23 cellular contexts compared by ENCODE assay signal in the genomic region with DNA sequence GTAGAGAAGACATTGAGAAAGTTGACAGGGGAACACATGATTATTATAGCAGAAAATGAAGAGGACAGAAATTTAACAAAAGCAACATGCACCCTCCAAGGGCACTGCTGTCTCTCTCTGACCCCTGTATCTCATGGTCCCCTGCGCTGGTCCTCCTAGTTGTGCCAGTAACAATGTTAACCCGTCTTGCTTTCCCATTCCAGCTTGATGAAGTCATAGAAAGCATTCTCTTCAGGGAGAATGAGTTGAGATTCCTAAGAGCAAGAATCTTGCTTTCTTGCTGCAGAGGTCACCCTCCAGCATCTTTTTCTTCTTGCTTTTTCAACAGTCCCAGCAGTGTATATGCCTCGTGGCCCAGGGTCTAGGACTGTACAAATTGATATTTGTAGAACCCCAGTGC.
DNase-seq lines count a peak whose midpoint lies in the region; ATAC-seq and TF ChIP-seq lines count a peak whose summit lies in the region.
"Had no signal": no experiment of that assay in that cellular context is flagged by ENCODE, and none has a peak within 500 bp of the region (broad histone marks: within the 10 kb centered on the region; RNA-seq: fewer than 3 reads in every experiment).

No MANE protein-coding gene starts in this region.

- WGBS in heart left ventricle, 4 donors = 41 to 52% (median 44%) methylated on average over 3 of the region's 3 CpGs

- no peaks in the 10 kb centered on the region for H3K9me3 ChIP-seq in heart left ventricle
- no peaks in the 10 kb centered on the region for H3K9me3 ChIP-seq in naive thymus-derived CD4-positive, alpha-beta T cell (ENCODE audit: control insufficient read depth in 2 of 3, low read length in 3 of 3)

- H3K27me3 Mint-ChIP-seq in osteocyte (ENCODE audit: unreplicated experiment) = no peaks in the 10 kb centered on the region
- peaks cover 0 to 8% (median 0%) of the 10 kb centered on the region in 5 donors for H3K27me3 Mint-ChIP-seq in naive thymus-derived CD4-positive, alpha-beta T cell

- TF ChIP-seq POLR2A in heart left ventricle (IDR thresholded peaks at IDR 0.05) = no peak

- no peak overlapping the region for H3K27ac ChIP-seq in heart left ventricle
- H3K27ac ChIP-seq in naive thymus-derived CD4-positive, alpha-beta T cell (ENCODE audit: low read depth, low read length) = no peak overlapping the region
- H3K27ac ChIP-seq: GM23248 had no signal

- H3K4me1 ChIP-seq in heart left ventricle = peaks cover 0 to 12% (median 0%) of the 10 kb centered on the region in 12 donors
- no peaks in the 10 kb centered on the region for H3K4me1 ChIP-seq in naive thymus-derived CD4-positive, alpha-beta T cell (ENCODE audit: control insufficient read depth in 2 of 2, insufficient read depth in 2 of 2, low read length in 2 of 2)

- H3K36me3 ChIP-seq in heart left ventricle = no peaks in the 10 kb centered on the region
- no peaks in the 10 kb centered on the region for H3K36me3 ChIP-seq in naive thymus-derived CD4-positive, alpha-beta T cell (ENCODE audit: control insufficient read depth in 2 of 3, insufficient read depth in 3 of 3, low read length in 3 of 3)

- POLR2A ChIA-PET in naive thymus-derived CD4-positive, alpha-beta T cell (lab: Charles Lee) = no interaction called here

- peak overlapping the region; percentile 10 for H3K27ac Mint-ChIP-seq in osteocyte (ENCODE audit: unreplicated experiment)
- H3K27ac Mint-ChIP-seq in naive thymus-derived CD4-positive, alpha-beta T cell = no peak overlapping the region
- H3K27ac Mint-ChIP-seq: H9, HFFc6 had no signal

- ATAC-seq in HG02840 (IDR thresholded peaks at IDR 0.05; ENCODE audit: low FRiP score, unreplicated experiment) (no peak), heart left ventricle (no peak)
- ATAC-seq in naive thymus-derived CD4-positive, alpha-beta T cell = no peak

- CTCF ChIA-PET in naive thymus-derived CD4-positive, alpha-beta T cell (lab: Charles Lee) = no interaction called here

- H3K4me3 ChIP-seq in cardiac fibroblast (replicated peaks in 1 of 2; ENCODE audit: low read depth in 2 of 2, low read length in 2 of 2) (no peak overlapping the region), heart left ventricle (no peak overlapping the region)
- no peak overlapping the region for H3K4me3 ChIP-seq in naive thymus-derived CD4-positive, alpha-beta T cell (ENCODE audit: low read length)
- H3K4me3 ChIP-seq: GM23248 had no signal

- H3K9me3 Mint-ChIP-seq in osteocyte (ENCODE audit: unreplicated experiment) = no peaks in the 10 kb centered on the region
- peaks cover 0 to 2% (median 0%) of the 10 kb centered on the region in 11 donors for H3K9me3 Mint-ChIP-seq in naive thymus-derived CD4-positive, alpha-beta T cell
- H3K9me3 Mint-ChIP-seq: H9, HFFc6 had no signal

- no peaks in the 10 kb centered on the region for H3K27me3 ChIP-seq in heart left ventricle
- H3K27me3 ChIP-seq in naive thymus-derived CD4-positive, alpha-beta T cell (ENCODE audit: control insufficient read depth in 2 of 2, insufficient read depth in 2 of 2, low read length in 2 of 2) = no peaks in the 10 kb centered on the region

- H3K4me1 Mint-ChIP-seq in osteocyte (ENCODE audit: unreplicated experiment) = peaks cover 33% of the 10 kb centered on the region
- H3K4me1 Mint-ChIP-seq in naive thymus-derived CD4-positive, alpha-beta T cell = no peaks in the 10 kb centered on the region
- H3K4me1 Mint-ChIP-seq: H9 had no signal

- intact Hi-C loops in heart left ventricle (cut with DNase I) = no loop called here
- intact Hi-C loops in naive thymus-derived CD4-positive, alpha-beta T cell (cut with micrococcal nuclease) = no loop called here

- DNase-seq in EH (ENCODE audit: low read depth) (peak; percentile 5), cardiac fibroblast (ENCODE audit: low read depth in 2 of 2) (peak; percentile 3 to 4), islet precursor cell (peak; percentile 60), osteocyte (ENCODE audit: extremely low spot score, unreplicated experiment) (no peak), heart left ventricle (no peak)
- DNase-seq in naive thymus-derived CD4-positive, alpha-beta T cell = no peak
- DNase-seq: 8988T, Calu3, DMS153, DND-41, GM23248, H9, HFFc6, NCI-H1048, NCI-H1417, NCI-H1694 treated with DMSO at 0.1 percent for 48 hours, NCI-H2081, NCI-H226, NCI-H510A, NCI-H69, Right ventricle myocardium superior, RPMI8226 had no signal

- no peaks in the 10 kb centered on the region for H3K36me3 Mint-ChIP-seq in osteocyte (ENCODE audit: unreplicated experiment)
- H3K36me3 Mint-ChIP-seq in naive thymus-derived CD4-positive, alpha-beta T cell = no peaks in the 10 kb centered on the region

- H3K4me3 Mint-ChIP-seq in osteocyte (ENCODE audit: unreplicated experiment) = no peak overlapping the region
- H3K4me3 Mint-ChIP-seq in naive thymus-derived CD4-positive, alpha-beta T cell = no peak overlapping the region
- H3K4me3 Mint-ChIP-seq: H9, HFFc6 had no signal

- no peak for TF ChIP-seq CTCF in cardiac fibroblast (IDR thresholded peaks at IDR 0.05; ENCODE audit: low read depth, low read length)
- no peak for TF ChIP-seq CTCF in osteocyte (IDR thresholded peaks at IDR 0.05)
- TF ChIP-seq CTCF in heart left ventricle (IDR thresholded peaks at IDR 0.05) = no peak

Comparison
In these comparisons a context has a peak if more than half of its experiments do, and no peak if none do; other contexts are left out.
1. DNase-seq: peak in EH (single experiment), cardiac fibroblast (2 of 2) and islet precursor cell (single experiment); none in osteocyte (single experiment), heart left ventricle (0 of 5) and naive thymus-derived CD4-positive, alpha-beta T cell (0 of 9).